Comparison of ENCODE assay signal across 11 cellular contexts in the genomic region with DNA sequence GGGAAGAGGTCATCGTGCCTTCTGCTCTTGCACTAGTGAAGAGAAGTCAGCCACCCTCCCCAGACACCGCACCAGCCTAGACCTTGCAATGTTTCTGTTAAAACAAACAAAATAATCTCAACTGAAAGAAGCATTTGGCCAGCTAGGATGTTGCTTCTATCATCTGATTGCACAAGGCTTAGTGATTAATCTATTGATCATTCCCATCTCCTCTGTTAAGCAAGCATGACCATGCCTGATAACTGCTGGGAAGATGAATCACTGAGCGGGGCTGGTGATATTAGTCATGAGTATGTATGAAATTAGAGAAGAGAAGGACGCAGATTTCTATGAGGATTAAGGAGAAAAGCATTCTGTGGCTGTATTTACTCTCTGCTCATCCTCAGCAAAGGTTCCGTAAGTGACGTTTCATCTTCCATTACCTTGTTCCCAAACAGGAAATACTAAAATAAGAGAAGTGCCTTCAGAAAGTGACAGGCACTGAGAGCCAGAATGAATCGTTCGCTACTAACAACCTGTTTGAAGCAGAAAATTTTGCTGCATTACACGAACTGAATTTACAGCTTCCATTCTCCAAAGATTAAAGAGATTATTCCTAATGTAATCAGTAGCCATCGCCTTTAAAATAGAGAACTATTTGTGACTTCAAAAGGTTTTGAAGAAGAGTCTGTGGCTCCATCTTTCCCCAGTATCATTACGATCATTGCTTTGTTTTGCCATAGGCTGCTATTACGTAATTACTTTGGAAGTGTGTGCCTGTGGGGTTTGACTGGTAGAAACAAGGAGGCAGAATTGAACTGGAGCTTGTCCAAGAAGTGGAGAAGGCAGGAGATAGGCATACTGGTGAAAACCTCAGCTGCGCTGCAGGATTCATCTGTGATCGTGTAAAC.
A peak's percentile ranks its signal among the peaks of the same experiment; 100 is the strongest.
DNase-seq lines count a peak whose midpoint lies in the region; ATAC-seq and TF ChIP-seq lines count a peak whose summit lies in the region.
"Had no signal": no experiment of that assay in that cellular context is flagged by ENCODE, and none has a peak within 500 bp of the region (broad histone marks: within the 10 kb centered on the region; RNA-seq: fewer than 3 reads in every experiment).

No MANE protein-coding gene starts in this region.

- peaks cover 30% of the 10 kb centered on the region for H3K4me1 Mint-ChIP-seq in HFFc6 (ENCODE audit: low read depth)
- H3K4me1 Mint-ChIP-seq: central memory CD8-positive, alpha-beta T cell had no signal

- peaks cover 4% of the 10 kb centered on the region for H3K27me3 Mint-ChIP-seq in HFFc6 (ENCODE audit: insufficient read depth)

- peak overlapping the region; percentile 69 for H3K4me2 ChIP-seq in PC-9
- H3K4me2 ChIP-seq in skeletal muscle satellite cell (ENCODE audit: low read length), result peak overlapping the region; percentile 66

- peak overlapping the region; percentile 26 for H3K4me3 ChIP-seq in PC-9
- H3K4me3 ChIP-seq in esophagus muscularis mucosa, result no peak overlapping the region
- peak overlapping the region; percentile 8 for H3K4me3 ChIP-seq in skeletal muscle satellite cell (ENCODE audit: low read length)
- H3K4me3 ChIP-seq: sigmoid colon had no signal

- peak overlapping the region; percentile 53 for H2AFZ ChIP-seq in PC-9

- no peaks in the 10 kb centered on the region for H3K9me3 Mint-ChIP-seq in HFFc6
- H3K9me3 Mint-ChIP-seq: activated CD8-positive, alpha-beta T cell treated with anti-CD3 and anti-CD28 coated beads for 36 hours; stimulated activated naive CD8-positive, alpha-beta T cell treated with anti-CD3 and anti-CD28 coated beads, Interleukin-15, Interleukin-2, amounts not matched to agents 100 ng/mL and 50 ng/mL, for 24 hours had no signal

- H3K36me3 ChIP-seq in PC-9 (ENCODE audit: low read depth) (no peaks in the 10 kb centered on the region), esophagus muscularis mucosa (no peaks in the 10 kb centered on the region), skeletal muscle satellite cell (ENCODE audit: insufficient read depth, low read length) (no peaks in the 10 kb centered on the region)
- H3K36me3 ChIP-seq: sigmoid colon had no signal

- ATAC-seq in GM21723 (IDR thresholded peaks at IDR 0.05; ENCODE audit: unreplicated experiment), result no peak
- ATAC-seq in GM18502 (IDR thresholded peaks at IDR 0.05; ENCODE audit: poor library complexity, unreplicated experiment), result no peak
- ATAC-seq in GM21360 (IDR thresholded peaks at IDR 0.05; ENCODE audit: unreplicated experiment), result no peak
- ATAC-seq: activated CD8-positive, alpha-beta T cell treated with anti-CD3 and anti-CD28 coated beads for 36 hours had no signal

- intact Hi-C loops in PC-9 (cut with micrococcal nuclease; ENCODE audit: unreplicated experiment), result no loop called here
- intact Hi-C loops in esophagus muscularis mucosa (cut with DNase I), result no loop called here

- DNase-seq in HFFc6 (peak; percentile 97), PC-9 (peak in 1 of 2 experiments; percentile 94), esophagus muscularis mucosa (ENCODE audit: extremely low spot score) (peak; percentile 50)
- DNase-seq: activated CD8-positive, alpha-beta T cell treated with anti-CD3 and anti-CD28 coated beads for 36 hours; sigmoid colon had no signal

- no peaks in the 10 kb centered on the region for H3K9me2 ChIP-seq in PC-9 (ENCODE audit: insufficient read depth)

- H3K36me3 Mint-ChIP-seq in HFFc6 (ENCODE audit: low read depth), result no peaks in the 10 kb centered on the region

- H3K4me1 ChIP-seq in PC-9 (replicated peaks; ENCODE audit: insufficient read depth) (peaks cover 42% of the 10 kb centered on the region), esophagus muscularis mucosa (no peaks in the 10 kb centered on the region), skeletal muscle satellite cell (ENCODE audit: control insufficient read depth, insufficient read depth, low read length) (peaks cover 18% of the 10 kb centered on the region)
- H3K4me1 ChIP-seq: sigmoid colon had no signal

- no peaks in the 10 kb centered on the region for H3K27me3 ChIP-seq in PC-9 (ENCODE audit: insufficient read depth, low read depth)
- peaks cover 0 to 3% (median 0%) of the 10 kb centered on the region in 4 donors for H3K27me3 ChIP-seq in esophagus muscularis mucosa
- no peaks in the 10 kb centered on the region for H3K27me3 ChIP-seq in skeletal muscle satellite cell (ENCODE audit: control insufficient read depth, insufficient read depth, low read length)
- H3K27me3 ChIP-seq: sigmoid colon had no signal

- H4K20me1 ChIP-seq in PC-9 (ENCODE audit: insufficient read depth), result no peaks in the 10 kb centered on the region

- TF ChIP-seq EP300 in esophagus muscularis mucosa (IDR thresholded peaks at IDR 0.05), result no peak

- H3F3A ChIP-seq in PC-9 (ENCODE audit: insufficient read depth, low read depth), result peaks cover 33% of the 10 kb centered on the region

- peak overlapping the region; percentile 64 for H3K9ac ChIP-seq in skeletal muscle satellite cell (ENCODE audit: low read depth, low read length)

- WGBS in esophagus muscularis mucosa, result 65% methylated on average over 14 of the region's 14 CpGs

- POLR2A ChIA-PET in PC-9 (lab: Charles Lee; ENCODE audit: unreplicated experiment), result interaction anchor here (0.6 kb wide), 1 partner anchor 1300 kb away, joined by 6 read pairs; no protein-coding TSS in a partner anchor

- peak overlapping the region; percentile 95 for H3K27ac Mint-ChIP-seq in HFFc6
- H3K27ac Mint-ChIP-seq: activated CD8-positive, alpha-beta T cell treated with anti-CD3 and anti-CD28 coated beads for 36 hours; stimulated activated naive CD8-positive, alpha-beta T cell treated with anti-CD3 and anti-CD28 coated beads, Interleukin-15, Interleukin-2, amounts not matched to agents 100 ng/mL and 50 ng/mL, for 24 hours had no signal

- TF ChIP-seq POLR2A in esophagus muscularis mucosa (IDR thresholded peaks at IDR 0.05; ENCODE audit: low read depth), result no peak

- TF ChIP-seq CTCF in HFFc6 (IDR thresholded peaks at IDR 0.05) (no peak), PC-9 (conservative IDR thresholded peaks at IDR 0.05) (no peak), esophagus muscularis mucosa (IDR thresholded peaks at IDR 0.05) (no peak)

- BruUV-seq in PC-9 (replicated peaks; lab: Mats Ljungman, UMichigan), result no TSS peak

- CTCF ChIA-PET in PC-9 (lab: Charles Lee), result no interaction called here

- H3K9me3 ChIP-seq in PC-9 (ENCODE audit: insufficient read depth, low read depth) (no peaks in the 10 kb centered on the region), esophagus muscularis mucosa (no peaks in the 10 kb centered on the region), skeletal muscle satellite cell (replicated peaks; ENCODE audit: low read length) (no peaks in the 10 kb centered on the region)
- H3K9me3 ChIP-seq: sigmoid colon had no signal

- H3K79me2 ChIP-seq in PC-9 (ENCODE audit: low read depth), result no peaks in the 10 kb centered on the region

- H3K4me3 Mint-ChIP-seq in HFFc6, result peak overlapping the region; percentile 86
- H3K4me3 Mint-ChIP-seq: activated CD8-positive, alpha-beta T cell treated with anti-CD3 and anti-CD28 coated beads for 36 hours; central memory CD8-positive, alpha-beta T cell; stimulated activated naive CD8-positive, alpha-beta T cell treated with anti-CD3 and anti-CD28 coated beads, Interleukin-15, Interleukin-2, amounts not matched to agents 100 ng/mL and 50 ng/mL, for 24 hours had no signal

- H3K27ac ChIP-seq in PC-9 (peak overlapping the region; percentile 81), esophagus muscularis mucosa (replicated peaks in 1 of 4) (no peak overlapping the region)
- H3K27ac ChIP-seq: sigmoid colon had no signal

Comparison
In these comparisons a context has a peak if more than half of its experiments do, and no peak if none do; other contexts are left out.
1. H3K4me3 ChIP-seq: peak in PC-9 (single experiment) and skeletal muscle satellite cell (single experiment); none in esophagus muscularis mucosa (0 of 4).